23 cellular contexts compared by ENCODE assay signal in genomic region chr18:78603102-78603501, GRCh38.
"Had no signal": no experiment of that assay in that cellular context is flagged by ENCODE, and none has a peak within 500 bp of the region (broad histone marks: within the 10 kb centered on the region; RNA-seq: fewer than 3 reads in every experiment).

No MANE protein-coding gene starts in this region.

- H3K27me3 ChIP-seq: brain microvascular endothelial cell, colonic mucosa had no signal

- H3K27ac Mint-ChIP-seq: activated CD4-positive, alpha-beta memory T cell treated with anti-CD3 and anti-CD28 coated beads for 36 hours; activated CD4-positive, alpha-beta T cell treated with anti-CD3 and anti-CD28 coated beads for 36 hours; activated CD4-positive, alpha-beta T cell treated with anti-CD3 and anti-CD28 coated beads, Interleukin-2, amount 10 ng/mL, durations not matched to agents 24 days and 14 days; activated CD8-positive, alpha-beta T cell treated with anti-CD3 and anti-CD28 coated beads, Interleukin-2, amount 10 ng/mL, durations not matched to agents 7 days and 5 days; activated naive CD8-positive, alpha-beta T cell; activated T-helper 17 cell treated with anti-CD3 and anti-CD28 coated beads, Interleukin-2, amount 50 U/mL, for 72 hours had no signal

- H3K4me1 Mint-ChIP-seq: activated CD4-positive, alpha-beta T cell treated with anti-CD3 and anti-CD28 coated beads for 36 hours; activated CD4-positive, alpha-beta T cell treated with anti-CD3 and anti-CD28 coated beads, Interleukin-2, amount 10 ng/mL, durations not matched to agents 24 days and 14 days; activated T-helper 17 cell treated with anti-CD3 and anti-CD28 coated beads, Interleukin-2, amount 50 U/mL, for 72 hours had no signal

- H3K4me3 Mint-ChIP-seq: activated CD4-positive, alpha-beta memory T cell treated with anti-CD3 and anti-CD28 coated beads for 36 hours; activated CD4-positive, alpha-beta T cell treated with anti-CD3 and anti-CD28 coated beads for 36 hours; activated CD4-positive, alpha-beta T cell treated with anti-CD3 and anti-CD28 coated beads, Interleukin-2, amount 10 ng/mL, durations not matched to agents 24 days and 14 days; activated CD8-positive, alpha-beta T cell treated with anti-CD3 and anti-CD28 coated beads, Interleukin-2, amount 10 ng/mL, durations not matched to agents 7 days and 5 days; activated naive CD8-positive, alpha-beta T cell; activated T-cell treated with anti-CD3 and anti-CD28 coated beads, Interleukin-2, amount 50 U/mL, for 4 hours; activated T-helper 17 cell treated with anti-CD3 and anti-CD28 coated beads, Interleukin-2, amount 50 U/mL, for 72 hours had no signal

- H3K36me3 Mint-ChIP-seq: activated CD4-positive, alpha-beta memory T cell treated with anti-CD3 and anti-CD28 coated beads for 36 hours; activated naive CD8-positive, alpha-beta T cell had no signal

- ATAC-seq: activated CD4-positive, alpha-beta T cell treated with anti-CD3 and anti-CD28 coated beads for 36 hours; activated CD8-positive, alpha-beta T cell treated with anti-CD3 and anti-CD28 coated beads, Interleukin-2, amount 10 ng/mL, durations not matched to agents 7 days and 5 days; activated T-cell treated with anti-CD3 and anti-CD28 coated beads, Interleukin-2, amount 50 U/mL, for 4 hours; activated T-helper 17 cell treated with anti-CD3 and anti-CD28 coated beads, Interleukin-2, amount 50 U/mL, for 72 hours; esophagus mucosa had no signal

- H3K36me3 ChIP-seq: brain microvascular endothelial cell, colonic mucosa had no signal

- H3K27me3 Mint-ChIP-seq: activated CD4-positive, alpha-beta memory T cell treated with anti-CD3 and anti-CD28 coated beads for 36 hours; activated CD4-positive, alpha-beta T cell treated with anti-CD3 and anti-CD28 coated beads, Interleukin-2, amount 10 ng/mL, durations not matched to agents 24 days and 14 days; activated naive CD8-positive, alpha-beta T cell had no signal

- H3K9me3 Mint-ChIP-seq: activated T-cell treated with anti-CD3 and anti-CD28 coated beads, Interleukin-2, amount 50 U/mL, for 4 hours had no signal

- DNase-seq: activated CD4-positive, alpha-beta memory T cell treated with anti-CD3 and anti-CD28 coated beads for 36 hours; activated CD4-positive, alpha-beta T cell treated with anti-CD3 and anti-CD28 coated beads for 36 hours; activated CD4-positive, alpha-beta T cell treated with anti-CD3 and anti-CD28 coated beads, Interleukin-2, amount 10 ng/mL, durations not matched to agents 24 days and 14 days; activated CD4-positive, CD25-positive, alpha-beta regulatory T cell; activated CD4-positive, CD25-positive, alpha-beta regulatory T cell treated with anti-CD3 and anti-CD28 coated beads, Interleukin-2, amount 50 U/mL, for 72 hours; activated CD8-positive, alpha-beta T cell treated with anti-CD3 and anti-CD28 coated beads, Interleukin-2, amount 10 ng/mL, durations not matched to agents 7 days and 5 days; activated effector memory CD4-positive, alpha-beta T cell treated with Interleukin-2 at 50 U/mL for 16 hours; activated gamma-delta T cell treated with Interleukin-2 at 50 U/mL for 16 hours; activated naive CD4-positive, alpha-beta T cell treated with anti-CD3 and anti-CD28 coated beads, Interleukin-2, amount 50 U/mL, for 16 hours; activated naive CD4-positive, alpha-beta T cell treated with Interleukin-2 at 50 U/mL for 16 hours; activated T-cell treated with anti-CD3 and anti-CD28 coated beads, Interleukin-2, amount 50 U/mL, for 4 hours; amniotic stem cell; anterior cingulate cortex; brain microvascular endothelial cell; caudate nucleus; cerebellar nuclear complex; colonic mucosa; effector CD8-positive, alpha-beta T cell; foreskin fibroblast; T-helper 2 cell had no signal

- H3K4me3 ChIP-seq: colonic mucosa had no signal

- H3K4me1 ChIP-seq: colonic mucosa had no signal

- H3K27ac ChIP-seq: brain microvascular endothelial cell, colonic mucosa had no signal

- H3K9me3 ChIP-seq: colonic mucosa had no signal
